1 cellular context compared by ENCODE assay signal in the genomic region with DNA sequence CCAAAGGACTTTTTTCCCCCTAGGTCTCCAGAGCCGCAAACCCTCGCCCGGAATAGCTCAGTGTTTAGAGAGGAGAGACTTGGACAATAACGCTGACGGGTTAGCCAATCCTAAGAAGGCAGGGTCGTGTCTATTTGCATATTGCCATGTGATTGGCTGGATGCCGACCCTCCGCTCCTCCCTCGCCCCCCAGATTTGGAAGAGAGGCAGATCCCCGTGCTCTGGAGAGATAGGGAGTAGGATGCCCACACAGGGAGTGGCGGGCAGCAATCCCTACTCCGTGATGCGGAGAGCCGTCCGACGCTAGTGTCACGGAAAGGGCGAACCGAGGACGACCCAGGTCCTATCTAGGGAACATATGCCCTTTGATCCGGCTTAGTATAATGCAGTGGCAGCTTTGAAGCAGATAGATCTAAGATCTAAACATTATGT.
TF ChIP-seq lines count a peak whose summit lies in the region.

No MANE protein-coding gene starts in this region.

TF ChIP-seq in HepG2, 621 proteins besides CTCF, POLR2A, EP300 and RAD21 (continued from another document):
- no peak for TF ChIP-seq AGO1 (IDR thresholded peaks at IDR 0.05; ENCODE audit: low read depth, low read length, poor library complexity, severe bottlenecking)
- TF ChIP-seq ZMAT5 (CRISPR knock-in tag; IDR thresholded peaks at IDR 0.05; ENCODE audit: borderline replicate concordance, low read depth), result no peak
- no peak for TF ChIP-seq ZKSCAN5 (CRISPR knock-in tag; IDR thresholded peaks at IDR 0.05)
- TF ChIP-seq SOX6 (IDR thresholded peaks at IDR 0.05), result no peak
- TF ChIP-seq SOX6 (CRISPR knock-in tag; IDR thresholded peaks at IDR 0.05), result no peak
- no peak for TF ChIP-seq ATF6 (CRISPR knock-in tag; conservative IDR thresholded peaks at IDR 0.05)
- TF ChIP-seq FOXM1 (CRISPR knock-in tag; IDR thresholded peaks at IDR 0.05), result no peak
- no peak for TF ChIP-seq ZC3H13 (CRISPR knock-in tag; IDR thresholded peaks at IDR 0.05)
- TF ChIP-seq MZF1 (CRISPR knock-in tag; IDR thresholded peaks at IDR 0.05; ENCODE audit: borderline replicate concordance), result no peak
- TF ChIP-seq MLLT10 (CRISPR knock-in tag; IDR thresholded peaks at IDR 0.05), result no peak
- TF ChIP-seq MAZ (IDR thresholded peaks at IDR 0.05; ENCODE audit: borderline replicate concordance, low read depth, low read length), result no peak
- TF ChIP-seq MAZ (CRISPR knock-in tag; IDR thresholded peaks at IDR 0.05; ENCODE audit: low read depth), result no peak
TF ChIP-seq in HepG2: peak in this region for 12.
